1 cellular context compared by ENCODE assay signal in the genomic region with DNA sequence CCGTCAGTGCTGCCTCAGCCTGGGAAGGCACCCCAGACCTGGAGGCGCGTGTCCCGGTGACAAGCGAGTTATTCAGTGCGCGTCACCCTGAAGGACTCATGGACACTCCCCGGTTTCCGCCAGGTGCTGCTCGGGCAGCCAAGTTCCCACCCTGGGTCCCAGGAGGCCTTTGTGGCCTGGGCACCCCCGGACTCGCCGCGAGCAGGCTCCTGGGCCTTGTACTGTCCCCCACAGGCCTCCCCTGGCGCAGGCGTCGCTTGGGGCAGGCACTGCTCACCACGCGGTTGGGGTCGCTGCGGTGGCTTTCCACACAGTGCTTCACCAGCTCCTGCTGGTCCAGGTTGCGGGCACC.
TF ChIP-seq lines count a peak whose summit lies in the region.

No MANE protein-coding gene starts in this region.

TF ChIP-seq in HepG2, 621 proteins besides CTCF, POLR2A, EP300 and RAD21:
- TF ChIP-seq, protein P1, sequence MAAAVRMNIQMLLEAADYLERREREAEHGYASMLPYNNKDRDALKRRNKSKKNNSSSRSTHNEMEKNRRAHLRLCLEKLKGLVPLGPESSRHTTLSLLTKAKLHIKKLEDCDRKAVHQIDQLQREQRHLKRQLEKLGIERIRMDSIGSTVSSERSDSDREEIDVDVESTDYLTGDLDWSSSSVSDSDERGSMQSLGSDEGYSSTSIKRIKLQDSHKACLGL (CRISPR knock-in tag; IDR thresholded peaks at IDR 0.05), result 0 out of 2 replicates have a peak, but pooled peaks have one; percentile 20
- TF ChIP-seq FOXP1 (IDR thresholded peaks at IDR 0.05) (no peak), FOXP1 (CRISPR knock-in tag; IDR thresholded peaks at IDR 0.05) (no peak), ARID2 (CRISPR knock-in tag; IDR thresholded peaks at IDR 0.05; ENCODE audit: borderline replicate concordance) (no peak), ZBTB1 (CRISPR knock-in tag; IDR thresholded peaks at IDR 0.05; ENCODE audit: borderline replicate concordance) (no peak), U2AF1 (optimal IDR thresholded peaks at IDR 0.05; ENCODE audit: low read depth, low read length) (no peak)
- TF ChIP-seq, protein P2, sequence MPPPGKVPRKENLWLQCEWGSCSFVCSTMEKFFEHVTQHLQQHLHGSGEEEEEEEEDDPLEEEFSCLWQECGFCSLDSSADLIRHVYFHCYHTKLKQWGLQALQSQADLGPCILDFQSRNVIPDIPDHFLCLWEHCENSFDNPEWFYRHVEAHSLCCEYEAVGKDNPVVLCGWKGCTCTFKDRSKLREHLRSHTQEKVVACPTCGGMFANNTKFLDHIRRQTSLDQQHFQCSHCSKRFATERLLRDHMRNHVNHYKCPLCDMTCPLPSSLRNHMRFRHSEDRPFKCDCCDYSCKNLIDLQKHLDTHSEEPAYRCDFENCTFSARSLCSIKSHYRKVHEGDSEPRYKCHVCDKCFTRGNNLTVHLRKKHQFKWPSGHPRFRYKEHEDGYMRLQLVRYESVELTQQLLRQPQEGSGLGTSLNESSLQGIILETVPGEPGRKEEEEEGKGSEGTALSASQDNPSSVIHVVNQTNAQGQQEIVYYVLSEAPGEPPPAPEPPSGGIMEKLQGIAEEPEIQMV (CRISPR knock-in tag; IDR thresholded peaks at IDR 0.05; ENCODE audit: low read depth), result no peak
